ENCODE assay signal across 19 cellular contexts in the genomic region with DNA sequence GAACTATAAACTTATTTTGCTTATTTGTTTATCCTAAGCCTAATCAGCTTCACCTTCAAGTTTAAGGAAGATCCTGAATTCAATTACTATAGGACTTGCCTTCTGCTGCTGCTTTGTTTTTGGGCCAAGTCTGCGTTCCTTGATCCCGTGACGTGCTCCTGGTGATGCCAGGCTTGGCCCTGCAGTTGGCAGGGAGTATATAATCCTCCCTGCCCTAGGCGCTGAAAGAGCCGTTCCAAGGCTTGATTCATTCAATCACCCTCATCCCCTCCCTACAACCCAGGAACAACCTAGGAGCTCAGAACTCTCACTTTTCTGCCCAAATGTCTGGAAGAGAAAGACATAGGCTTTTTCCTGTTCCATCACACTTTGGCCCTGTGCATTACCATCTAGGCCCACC. TPM values are rescaled to one million over a fixed set of nuclear protein-coding genes. Genes with fewer than 3 reads are reported as not detected.
A peak's percentile ranks its signal among the peaks of the same experiment; 100 is the strongest.
DNase-seq lines count a peak whose midpoint lies in the region; ATAC-seq and TF ChIP-seq lines count a peak whose summit lies in the region.
"Had no signal": no experiment of that assay in that cellular context is flagged by ENCODE, and none has a peak within 500 bp of the region (broad histone marks: within the 10 kb centered on the region; RNA-seq: fewer than 3 reads in every experiment).

No MANE protein-coding gene starts in this region.

- H3K27me3 ChIP-seq in left ventricle myocardium inferior (ENCODE audit: low read depth) (peaks cover 62% of the 10 kb centered on the region), gastroesophageal sphincter (no peaks in the 10 kb centered on the region), prostate gland (replicated peaks; ENCODE audit: insufficient read depth) (no peaks in the 10 kb centered on the region)

- TF ChIP-seq CTCF in left ventricle myocardium inferior (IDR thresholded peaks at IDR 0.05; ENCODE audit: borderline replicate concordance) (no peak), RWPE1 (conservative IDR thresholded peaks at IDR 0.05; ENCODE audit: low read depth) (no peak), gastroesophageal sphincter (IDR thresholded peaks at IDR 0.05) (no peak), prostate gland (IDR thresholded peaks at IDR 0.05) (no peak)

- intact Hi-C loops in Right ventricle myocardium inferior (cut with DNase I) (no loop called here), left ventricle myocardium inferior (cut with micrococcal nuclease) (no loop called here), prostate gland (cut with DNase I) (no loop called here)

- DNase-seq in Right ventricle myocardium inferior (ENCODE audit: missing footprints): no peak
- no peak for DNase-seq in left ventricle myocardium inferior
- no peak for DNase-seq in RWPE1 (ENCODE audit: low spot score)
- DNase-seq in prostate gland (ENCODE audit: low spot score): peak; percentile 44
- DNase-seq in NCI-H146 (lab: John Stamatoyannopoulos, UW): no peak
- DNase-seq in NCI-H2171 treated with DMSO at 0.1 percent for 48 hours (lab: John Stamatoyannopoulos, UW): no peak
- DNase-seq: CD4-positive, CD25-positive, alpha-beta regulatory T cell; DMS79 treated with DMSO at 0.1 percent for 48 hours; GF-D8; MV-4-11; NCI-H1417 treated with DMSO at 0.1 percent for 48 hours; NCI-H2081; NCI-H526; NK-92 treated with Interleukin-12 subunit alpha and Interleukin-12 subunit beta, amount 100 ng/mL, for 24 hours had no signal

- TF ChIP-seq POLR2A in gastroesophageal sphincter (IDR thresholded peaks at IDR 0.05) (no peak), prostate gland (IDR thresholded peaks at IDR 0.05) (no peak)

- WGBS in gastroesophageal sphincter (ENCODE audit: low coverage in 1 of 2), 2 donors: 57 to 71% methylated on average over 5 of the region's 5 CpGs
- WGBS in prostate gland: 51% methylated on average over 5 of the region's 5 CpGs

- H3K4me3 ChIP-seq in left ventricle myocardium inferior: no peak overlapping the region
- H3K4me3 ChIP-seq in gastroesophageal sphincter: no peak overlapping the region
- H3K4me3 ChIP-seq in prostate gland: no peak overlapping the region
- H3K4me3 ChIP-seq: GM23338, SK-N-MC had no signal

- no peak for TF ChIP-seq EP300 in gastroesophageal sphincter (IDR thresholded peaks at IDR 0.05)

- H3K27ac ChIP-seq in left ventricle myocardium inferior (replicated peaks): no peak overlapping the region
- peak overlapping the region; percentile 54 for H3K27ac ChIP-seq in RWPE1
- H3K27ac ChIP-seq in gastroesophageal sphincter: no peak overlapping the region
- H3K27ac ChIP-seq in prostate gland: no peak overlapping the region
- H3K27ac ChIP-seq: HL-60, SK-N-MC had no signal

- CTCF ChIA-PET in RWPE1 (lab: Yijun Ruan, JAX): interaction anchor here (1.1 to 1.6 kb wide), 2 partner anchors 9 to 49 kb away, joined by 4 to 5 read pairs; no protein-coding TSS in a partner anchor

- H3K9me3 ChIP-seq in left ventricle myocardium inferior (replicated peaks) (no peaks in the 10 kb centered on the region), gastroesophageal sphincter (no peaks in the 10 kb centered on the region), prostate gland (no peaks in the 10 kb centered on the region)

- H3K36me3 ChIP-seq in left ventricle myocardium inferior (no peaks in the 10 kb centered on the region), gastroesophageal sphincter (no peaks in the 10 kb centered on the region), prostate gland (no peaks in the 10 kb centered on the region)

- no peaks in the 10 kb centered on the region for H3K4me1 ChIP-seq in left ventricle myocardium inferior
- H3K4me1 ChIP-seq in gastroesophageal sphincter: peaks cover 0 to 4% (median 0%) of the 10 kb centered on the region in 3 donors
- H3K4me1 ChIP-seq in prostate gland (replicated peaks): no peaks in the 10 kb centered on the region

- POLR2A ChIA-PET in RWPE1 (lab: Yijun Ruan, JAX; ENCODE audit: low non-redundant PET): no interaction called here

- ATAC-seq in Right ventricle myocardium inferior: peak; percentile 50
- ATAC-seq in gastroesophageal sphincter: peak; percentile 57
- no peak for ATAC-seq in HG02970 (IDR thresholded peaks at IDR 0.05; ENCODE audit: low FRiP score, unreplicated experiment)
- ATAC-seq: GM23338 had no signal

RNA-seq across cellular contexts. Expression of a gene that starts 12.4 kb away (rescaled TPM):
- total RNA-seq in Right ventricle myocardium inferior: 1.5 TPM
- 1.4 TPM for total RNA-seq in left ventricle myocardium inferior
- total RNA-seq in gastroesophageal sphincter: 10 to 100 TPM in 1 of 4 donors, 1 to 10 TPM in 3; 4.0 to 19.6 (median 7.0) TPM
- 10 to 100 TPM in 1 of 2 donors, under 1 TPM in 1; 0.55 to 15.3 TPM for total RNA-seq in prostate gland
- total RNA-seq: CD4-positive, CD25-positive, alpha-beta regulatory T cell had no signal
